ENCODE assay signal across 1 cellular context in the genomic region with DNA sequence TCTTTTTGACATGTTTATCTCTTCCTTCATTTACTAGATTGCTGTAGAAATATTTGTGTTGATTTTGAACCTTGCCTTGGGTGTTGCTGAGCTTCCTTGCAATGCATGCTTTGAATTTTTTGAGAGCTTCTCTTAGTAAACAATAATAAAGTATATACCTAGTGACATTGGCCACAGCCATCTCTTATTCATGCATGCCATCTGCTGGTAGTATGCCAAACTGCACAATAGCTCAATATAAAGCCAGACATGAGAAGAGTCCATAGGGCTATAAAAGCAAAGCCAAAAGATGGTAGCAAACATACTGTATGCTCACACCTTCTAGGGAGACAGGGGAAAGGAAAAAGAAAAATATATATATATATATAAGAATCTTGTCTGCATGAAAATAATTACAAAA.
TF ChIP-seq lines count a peak whose summit lies in the region.

No MANE protein-coding gene starts in this region.

TF ChIP-seq in K562, 482 proteins besides CTCF, POLR2A, EP300 and RAD21 (continued from another document):
- TF ChIP-seq, protein P1, sequence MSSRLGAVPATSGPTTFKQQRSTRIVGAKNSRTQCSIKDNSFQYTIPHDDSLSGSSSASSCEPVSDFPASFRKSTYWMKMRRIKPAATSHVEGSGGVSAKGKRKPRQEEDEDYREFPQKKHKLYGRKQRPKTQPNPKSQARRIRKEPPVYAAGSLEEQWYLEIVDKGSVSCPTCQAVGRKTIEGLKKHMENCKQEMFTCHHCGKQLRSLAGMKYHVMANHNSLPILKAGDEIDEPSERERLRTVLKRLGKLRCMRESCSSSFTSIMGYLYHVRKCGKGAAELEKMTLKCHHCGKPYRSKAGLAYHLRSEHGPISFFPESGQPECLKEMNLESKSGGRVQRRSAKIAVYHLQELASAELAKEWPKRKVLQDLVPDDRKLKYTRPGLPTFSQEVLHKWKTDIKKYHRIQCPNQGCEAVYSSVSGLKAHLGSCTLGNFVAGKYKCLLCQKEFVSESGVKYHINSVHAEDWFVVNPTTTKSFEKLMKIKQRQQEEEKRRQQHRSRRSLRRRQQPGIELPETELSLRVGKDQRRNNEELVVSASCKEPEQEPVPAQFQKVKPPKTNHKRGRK (tag; IDR thresholded peaks at IDR 0.05), result 0 out of 2 replicates have a peak, but pooled peaks have one; percentile 33
- TF ChIP-seq, protein P2, sequence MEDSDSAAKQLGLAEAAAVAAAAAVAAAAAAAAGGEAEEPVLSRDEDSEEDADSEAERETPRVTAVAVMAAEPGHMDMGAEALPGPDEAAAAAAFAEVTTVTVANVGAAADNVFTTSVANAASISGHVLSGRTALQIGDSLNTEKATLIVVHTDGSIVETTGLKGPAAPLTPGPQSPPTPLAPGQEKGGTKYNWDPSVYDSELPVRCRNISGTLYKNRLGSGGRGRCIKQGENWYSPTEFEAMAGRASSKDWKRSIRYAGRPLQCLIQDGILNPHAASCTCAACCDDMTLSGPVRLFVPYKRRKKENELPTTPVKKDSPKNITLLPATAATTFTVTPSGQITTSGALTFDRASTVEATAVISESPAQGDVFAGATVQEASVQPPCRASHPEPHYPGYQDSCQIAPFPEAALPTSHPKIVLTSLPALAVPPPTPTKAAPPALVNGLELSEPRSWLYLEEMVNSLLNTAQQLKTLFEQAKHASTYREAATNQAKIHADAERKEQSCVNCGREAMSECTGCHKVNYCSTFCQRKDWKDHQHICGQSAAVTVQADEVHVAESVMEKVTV (CRISPR knock-in tag; IDR thresholded peaks at IDR 0.05), result peak; percentile 82
- TF ChIP-seq SMC3 (conservative IDR thresholded peaks at IDR 0.05; ENCODE audit: insufficient read depth, low read depth, low read length), result peak; percentile 87
- TF ChIP-seq ZNF717 (CRISPR knock-in tag; IDR thresholded peaks at IDR 0.05), result no peak
- no peak for TF ChIP-seq DACH1 (IDR thresholded peaks at IDR 0.05; ENCODE audit: partially characterized antibody)
- TF ChIP-seq CC2D1A (IDR thresholded peaks at IDR 0.05), result 0 out of 2 replicates have a peak, but pooled peaks have one; percentile 57
- no peak for TF ChIP-seq ZNF253 (CRISPR knock-in tag; conservative IDR thresholded peaks at IDR 0.05)
- TF ChIP-seq ARID2 (IDR thresholded peaks at IDR 0.05), result peak; percentile 78
- TF ChIP-seq NCOA2 (IDR thresholded peaks at IDR 0.05; ENCODE audit: partially characterized antibody in 2 of 2), result no peak
TF ChIP-seq in K562: peak in this region for 5.
